Comparison of ENCODE assay signal across 9 cellular contexts in the genomic region with DNA sequence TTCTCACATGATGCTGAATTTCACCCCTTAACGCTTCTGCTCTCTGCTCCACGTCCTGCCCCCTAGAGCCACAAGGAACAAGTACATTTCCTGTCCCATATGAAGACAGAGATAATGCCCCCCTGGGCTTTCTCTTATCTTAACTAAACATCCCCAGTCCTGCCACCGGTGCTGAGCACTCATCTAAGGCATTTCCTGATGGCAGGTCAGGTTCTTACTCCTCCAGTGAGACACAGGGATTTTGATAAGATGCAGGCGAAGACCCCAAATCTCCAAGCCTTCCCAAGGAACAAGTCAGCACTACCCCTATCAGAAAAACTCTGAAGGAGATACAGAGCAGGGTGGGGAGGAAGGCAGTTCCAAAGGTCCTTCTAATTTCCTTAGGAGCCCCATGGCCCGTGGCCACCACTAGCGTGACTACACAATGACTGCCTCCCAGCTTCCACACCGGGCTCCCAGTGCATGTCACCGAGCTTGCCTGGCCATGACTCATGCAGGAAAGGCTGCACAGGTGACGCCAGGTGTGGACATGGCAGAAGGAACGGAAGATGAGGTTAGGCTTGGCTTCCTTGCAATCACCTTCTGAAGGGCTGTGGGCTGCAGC.
DNase-seq lines count a peak whose midpoint lies in the region; TF ChIP-seq lines count a peak whose summit lies in the region.
"Had no signal": no experiment of that assay in that cellular context is flagged by ENCODE, and none has a peak within 500 bp of the region (broad histone marks: within the 10 kb centered on the region; RNA-seq: fewer than 3 reads in every experiment).

No MANE protein-coding gene starts in this region.

- H3K36me3 ChIP-seq in H7 (replicated peaks; ENCODE audit: control insufficient read depth, insufficient read depth, low read length) (no peaks in the 10 kb centered on the region), BE2C (no peaks in the 10 kb centered on the region)

- no peaks in the 10 kb centered on the region for H3K27me3 Mint-ChIP-seq in neural crest cell (ENCODE audit: low read depth)

- no peaks in the 10 kb centered on the region for H3K36me3 Mint-ChIP-seq in neural crest cell (ENCODE audit: low read depth)

- TF ChIP-seq CTCF in GM12865 (IDR thresholded peaks at IDR 0.05; ENCODE audit: insufficient read depth, low read depth, low read length, missing control alignments) (peak; percentile 24), NB4 (IDR thresholded peaks at IDR 0.05; ENCODE audit: low read depth, low read length) (peak; percentile 36), neural crest cell (conservative IDR thresholded peaks at IDR 0.05) (peak; percentile 28), BE2C (IDR thresholded peaks at IDR 0.05; ENCODE audit: low read depth, low read length) (no peak; the same call in none of the 2 replicates)

- no peak for TF ChIP-seq POLR2A in NB4 (IDR thresholded peaks at IDR 0.05; ENCODE audit: extremely low read depth, insufficient read length)

- no peaks in the 10 kb centered on the region for H3K9me3 Mint-ChIP-seq in neural crest cell
- H3K9me3 Mint-ChIP-seq: activated T-helper 2 cell treated with anti-CD3 and anti-CD28 coated beads, Interferon-gamma antibody, Interleukin-2, Interleukin-4, amounts not matched to agents 10 μg/mL and 5 μg/mL and 100 μg/mL, durations not matched to agents 14 hours and 24 hours and 36 hours had no signal

- no peak overlapping the region for H3K27ac Mint-ChIP-seq in neural crest cell (ENCODE audit: unreplicated experiment)
- H3K27ac Mint-ChIP-seq: activated T-helper 2 cell treated with anti-CD3 and anti-CD28 coated beads, Interferon-gamma antibody, Interleukin-2, Interleukin-4, amounts not matched to agents 10 μg/mL and 5 μg/mL and 100 μg/mL, durations not matched to agents 14 hours and 24 hours and 36 hours had no signal

- H3K4me3 Mint-ChIP-seq in neural crest cell, result no peak overlapping the region

- peaks cover 26% of the 10 kb centered on the region for H3K4me1 Mint-ChIP-seq in neural crest cell

- DNase-seq in GM12865 (ENCODE audit: low read depth) (peak; percentile 39), NB4 (ENCODE audit: low read depth) (peak; percentile 72), dermis microvascular lymphatic vessel endothelial cell (ENCODE audit: low read depth in 2 of 2) (peak; percentile 42 to 80), neural crest cell (ENCODE audit: low read depth, low spot score) (no peak), NOMO-1 (lab: John Stamatoyannopoulos, UW; ENCODE audit: unreplicated experiment in 2 of 2) (no peak), H7 (no peak), BE2C (no peak), DMS114 treated with DMSO at 0.1 percent for 48 hours (lab: John Stamatoyannopoulos, UW; ENCODE audit: unreplicated experiment) (no peak)

- H3K9me3 ChIP-seq in BE2C, result no peaks in the 10 kb centered on the region

- H3K27me3 ChIP-seq in H7 (ENCODE audit: control insufficient read depth, insufficient read depth, low read length) (no peaks in the 10 kb centered on the region), BE2C (no peaks in the 10 kb centered on the region)

- H3K4me1 ChIP-seq in BE2C, result peaks cover under 1% of the 10 kb centered on the region

- H3K4me3 ChIP-seq in GM12865 (ENCODE audit: low read depth, low read length) (no peak overlapping the region), NB4 (ENCODE audit: low read depth, low read length) (no peak overlapping the region), H7 (ENCODE audit: insufficient read depth, low read depth, low read length) (no peak overlapping the region), BE2C (ENCODE audit: low read depth, low read length) (no peak overlapping the region)

Comparison
In these comparisons a context has a peak if more than half of its experiments do, and no peak if none do; other contexts are left out.
1. DNase-seq: peak in GM12865 (single experiment), NB4 (single experiment) and dermis microvascular lymphatic vessel endothelial cell (2 of 2); none in neural crest cell (single experiment), NOMO-1 (0 of 2), H7 (single experiment), BE2C (single experiment) and DMS114 treated with DMSO at 0.1 percent for 48 hours (single experiment).